In genomic region chr12:21757665-21758064, GRCh38 we compare ENCODE assay signal across 31 cellular contexts. TPM values are rescaled to one million over a fixed set of nuclear protein-coding genes. Genes with fewer than 3 reads are reported as not detected.
"Had no signal": no experiment of that assay in that cellular context is flagged by ENCODE, and none has a peak within 500 bp of the region (broad histone marks: within the 10 kb centered on the region; RNA-seq: fewer than 3 reads in every experiment).

No MANE protein-coding gene starts in this region.

- H3K36me3 ChIP-seq: ascending aorta, breast epithelium, cardiac muscle cell, colonic mucosa had no signal

- H3K27ac ChIP-seq: ascending aorta, breast epithelium, cardiac muscle cell, colonic mucosa had no signal

- FAIRE-seq: frontal cortex had no signal

- H3K4me3 ChIP-seq: ascending aorta, breast epithelium, cardiac muscle cell, colonic mucosa had no signal

- DNase-seq: activated CD4-positive, alpha-beta memory T cell treated with anti-CD3 and anti-CD28 coated beads for 36 hours; activated CD4-positive, alpha-beta T cell treated with anti-CD3 and anti-CD28 coated beads for 36 hours; activated CD4-positive, alpha-beta T cell treated with anti-CD3 and anti-CD28 coated beads, Interleukin-2, amount 10 ng/mL, durations not matched to agents 24 days and 14 days; activated CD4-positive, CD25-positive, alpha-beta regulatory T cell; activated CD4-positive, CD25-positive, alpha-beta regulatory T cell treated with anti-CD3 and anti-CD28 coated beads, Interleukin-2, amount 50 U/mL, for 72 hours; activated CD8-positive, alpha-beta memory T cell treated with anti-CD3 and anti-CD28 coated beads, Interleukin-2, amount 10 ng/mL, durations not matched to agents 7 days and 5 days; activated CD8-positive, alpha-beta memory T cell treated with anti-CD3 and anti-CD28 coated beads, Interleukin-2, amount 50 U/mL, for 4 hours; activated CD8-positive, alpha-beta T cell treated with anti-CD3 and anti-CD28 coated beads, Interleukin-2, amount 10 ng/mL, durations not matched to agents 7 days and 5 days; activated gamma-delta T cell; activated naive CD4-positive, alpha-beta T cell; activated naive CD4-positive, alpha-beta T cell treated with anti-CD3 and anti-CD28 coated beads, Interleukin-2, amount 10 ng/mL, durations not matched to agents 7 days and 5 days; activated naive CD8-positive, alpha-beta T cell treated with anti-CD3 and anti-CD28 coated beads, Interleukin-2, amount 10 ng/mL, durations not matched to agents 7 days and 5 days; activated T-cell treated with anti-CD3 and anti-CD28 coated beads, Interleukin-2, amount 50 U/mL, for 1 hour; activated T-cell treated with anti-CD3 and anti-CD28 coated beads, Interleukin-2, amount 50 U/mL, for 72 hours; central memory CD4-positive, alpha-beta T cell; cerebellar nuclear complex; colonic mucosa; effector memory CD4-positive, alpha-beta T cell; endodermal cell; foreskin fibroblast; T-helper 2 cell had no signal

- H3K27me3 Mint-ChIP-seq: activated CD4-positive, alpha-beta memory T cell treated with anti-CD3 and anti-CD28 coated beads for 36 hours; activated CD4-positive, alpha-beta T cell treated with anti-CD3 and anti-CD28 coated beads, Interleukin-2, amount 10 ng/mL, durations not matched to agents 24 days and 14 days; activated naive CD4-positive, alpha-beta T cell treated with anti-CD3 and anti-CD28 coated beads, Interleukin-2, amount 10 ng/mL, durations not matched to agents 7 days and 5 days; brain had no signal

- H3K27me3 ChIP-seq: ascending aorta, breast epithelium, cardiac muscle cell, colonic mucosa had no signal

- H3K4me1 Mint-ChIP-seq: activated CD4-positive, alpha-beta T cell treated with anti-CD3 and anti-CD28 coated beads for 36 hours; activated CD4-positive, alpha-beta T cell treated with anti-CD3 and anti-CD28 coated beads, Interleukin-2, amount 10 ng/mL, durations not matched to agents 24 days and 14 days; activated CD8-positive, alpha-beta memory T cell treated with anti-CD3 and anti-CD28 coated beads, Interleukin-2, amount 10 ng/mL, durations not matched to agents 7 days and 5 days; activated naive CD4-positive, alpha-beta T cell treated with anti-CD3 and anti-CD28 coated beads, Interleukin-2, amount 10 ng/mL, durations not matched to agents 7 days and 5 days; activated naive CD8-positive, alpha-beta T cell treated with anti-CD3 and anti-CD28 coated beads, Interleukin-2, amount 10 ng/mL, durations not matched to agents 7 days and 5 days; brain; endodermal cell had no signal

- H3K4me3 Mint-ChIP-seq: activated CD4-positive, alpha-beta memory T cell treated with anti-CD3 and anti-CD28 coated beads for 36 hours; activated CD4-positive, alpha-beta T cell treated with anti-CD3 and anti-CD28 coated beads for 36 hours; activated CD4-positive, alpha-beta T cell treated with anti-CD3 and anti-CD28 coated beads, Interleukin-2, amount 10 ng/mL, durations not matched to agents 24 days and 14 days; activated CD8-positive, alpha-beta memory T cell treated with anti-CD3 and anti-CD28 coated beads, Interleukin-2, amount 10 ng/mL, durations not matched to agents 7 days and 5 days; activated CD8-positive, alpha-beta T cell treated with anti-CD3 and anti-CD28 coated beads, Interleukin-2, amount 10 ng/mL, durations not matched to agents 7 days and 5 days; activated naive CD4-positive, alpha-beta T cell treated with anti-CD3 and anti-CD28 coated beads, Interleukin-2, amount 10 ng/mL, durations not matched to agents 7 days and 5 days; activated naive CD8-positive, alpha-beta T cell treated with anti-CD3 and anti-CD28 coated beads, Interleukin-2, amount 10 ng/mL, durations not matched to agents 7 days and 5 days; activated T-cell treated with anti-CD3 and anti-CD28 coated beads, Interleukin-2, amount 50 U/mL, for 72 hours; brain; endodermal cell had no signal

- ATAC-seq: activated CD4-positive, alpha-beta T cell treated with anti-CD3 and anti-CD28 coated beads for 36 hours; activated CD8-positive, alpha-beta memory T cell treated with anti-CD3 and anti-CD28 coated beads, Interleukin-2, amount 10 ng/mL, durations not matched to agents 7 days and 5 days; activated CD8-positive, alpha-beta T cell treated with anti-CD3 and anti-CD28 coated beads, Interleukin-2, amount 10 ng/mL, durations not matched to agents 7 days and 5 days; activated naive CD4-positive, alpha-beta T cell treated with anti-CD3 and anti-CD28 coated beads, Interleukin-2, amount 50 U/mL, for 72 hours; activated T-cell treated with anti-CD3 and anti-CD28 coated beads, Interleukin-2, amount 50 U/mL, for 72 hours; esophagus mucosa had no signal

- H3K4me1 ChIP-seq: ascending aorta, breast epithelium, colonic mucosa had no signal

- H3K9me3 ChIP-seq: ascending aorta, breast epithelium, colonic mucosa had no signal

- H3K36me3 Mint-ChIP-seq: activated CD4-positive, alpha-beta memory T cell treated with anti-CD3 and anti-CD28 coated beads for 36 hours; activated CD8-positive, alpha-beta memory T cell treated with anti-CD3 and anti-CD28 coated beads, Interleukin-2, amount 10 ng/mL, durations not matched to agents 7 days and 5 days; activated naive CD4-positive, alpha-beta T cell treated with anti-CD3 and anti-CD28 coated beads, Interleukin-2, amount 10 ng/mL, durations not matched to agents 7 days and 5 days; activated naive CD4-positive, alpha-beta T cell treated with anti-CD3 and anti-CD28 coated beads, Interleukin-2, amount 50 U/mL, for 72 hours; activated naive CD8-positive, alpha-beta T cell treated with anti-CD3 and anti-CD28 coated beads, Interleukin-2, amount 10 ng/mL, durations not matched to agents 7 days and 5 days; brain had no signal

- H3K9me3 Mint-ChIP-seq: activated CD4-positive, alpha-beta memory T cell treated with anti-CD3 and anti-CD28 coated beads for 36 hours; activated CD4-positive, alpha-beta T cell treated with anti-CD3 and anti-CD28 coated beads, Interleukin-2, amount 10 ng/mL, durations not matched to agents 24 days and 14 days; activated naive CD4-positive, alpha-beta T cell treated with anti-CD3 and anti-CD28 coated beads, Interleukin-2, amount 10 ng/mL, durations not matched to agents 7 days and 5 days; activated naive CD8-positive, alpha-beta T cell treated with anti-CD3 and anti-CD28 coated beads, Interleukin-2, amount 10 ng/mL, durations not matched to agents 7 days and 5 days; activated T-cell treated with anti-CD3 and anti-CD28 coated beads, Interleukin-2, amount 50 U/mL, for 72 hours; brain; endodermal cell had no signal

- H3K27ac Mint-ChIP-seq: activated CD4-positive, alpha-beta memory T cell treated with anti-CD3 and anti-CD28 coated beads for 36 hours; activated CD4-positive, alpha-beta T cell treated with anti-CD3 and anti-CD28 coated beads for 36 hours; activated CD4-positive, alpha-beta T cell treated with anti-CD3 and anti-CD28 coated beads, Interleukin-2, amount 10 ng/mL, durations not matched to agents 24 days and 14 days; activated CD8-positive, alpha-beta memory T cell treated with anti-CD3 and anti-CD28 coated beads, Interleukin-2, amount 10 ng/mL, durations not matched to agents 7 days and 5 days; activated CD8-positive, alpha-beta T cell treated with anti-CD3 and anti-CD28 coated beads, Interleukin-2, amount 10 ng/mL, durations not matched to agents 7 days and 5 days; activated naive CD4-positive, alpha-beta T cell treated with anti-CD3 and anti-CD28 coated beads, Interleukin-2, amount 10 ng/mL, durations not matched to agents 7 days and 5 days; activated naive CD4-positive, alpha-beta T cell treated with anti-CD3 and anti-CD28 coated beads, Interleukin-2, amount 50 U/mL, for 72 hours; activated naive CD8-positive, alpha-beta T cell treated with anti-CD3 and anti-CD28 coated beads, Interleukin-2, amount 10 ng/mL, durations not matched to agents 7 days and 5 days; activated T-cell treated with anti-CD3 and anti-CD28 coated beads, Interleukin-2, amount 50 U/mL, for 72 hours; brain; endodermal cell had no signal

RNA-seq across cellular contexts. Expression of gene KCNJ8, which starts 16.8 kb away (rescaled TPM):
- total RNA-seq: activated CD4-positive, alpha-beta memory T cell treated with anti-CD3 and anti-CD28 coated beads for 36 hours; activated CD4-positive, alpha-beta T cell treated with anti-CD3 and anti-CD28 coated beads for 36 hours; activated CD4-positive, alpha-beta T cell treated with anti-CD3 and anti-CD28 coated beads, Interleukin-2, amount 10 ng/mL, durations not matched to agents 24 days and 14 days; activated CD8-positive, alpha-beta memory T cell treated with anti-CD3 and anti-CD28 coated beads for 36 hours; activated CD8-positive, alpha-beta memory T cell treated with anti-CD3 and anti-CD28 coated beads, Interleukin-2, amount 10 ng/mL, durations not matched to agents 7 days and 5 days; activated CD8-positive, alpha-beta T cell treated with anti-CD3 and anti-CD28 coated beads, Interleukin-2, amount 10 ng/mL, durations not matched to agents 7 days and 5 days; activated naive CD4-positive, alpha-beta T cell treated with anti-CD3 and anti-CD28 coated beads, Interleukin-2, amount 50 U/mL, for 72 hours; activated naive CD8-positive, alpha-beta T cell treated with anti-CD3 and anti-CD28 coated beads, Interleukin-2, amount 10 ng/mL, durations not matched to agents 7 days and 5 days; activated T-cell treated with anti-CD3 and anti-CD28 coated beads, Interleukin-2, amount 50 U/mL, for 72 hours; dermis microvascular lymphatic vessel endothelial cell; T-helper 1 cell treated with Interleukin-12 subunit alpha and Interleukin-12 subunit beta and Interleukin-4 antibody, amounts not matched to agents 30 ng/mL and 1 ng/mL, for 36 hours had no signal
